Comparison of ENCODE assay signal across 8 cellular contexts in genomic region chr1:150268342-150268705, GRCh38. TPM values are rescaled to one million over a fixed set of nuclear protein-coding genes. Genes with fewer than 3 reads are reported as not detected.
A peak's percentile ranks its signal among the peaks of the same experiment; 100 is the strongest.
DNase-seq lines count a peak whose midpoint lies in the region; ATAC-seq and TF ChIP-seq lines count a peak whose summit lies in the region.

No MANE protein-coding gene starts in this region.

- no peaks in the 10 kb centered on the region; the same call in 1 of the 3 replicates for H3K9me3 Mint-ChIP-seq in GM23338
- H3K9me3 Mint-ChIP-seq in activated naive CD8-positive, alpha-beta T cell treated with anti-CD3 and anti-CD28 coated beads for 36 hours = no peaks in the 10 kb centered on the region

- H3K4me1 Mint-ChIP-seq in GM23338 = peaks cover 37% of the 10 kb centered on the region
- H3K4me1 Mint-ChIP-seq in activated naive CD8-positive, alpha-beta T cell treated with anti-CD3 and anti-CD28 coated beads for 36 hours = peaks cover 19% of the 10 kb centered on the region

- H4K20me1 ChIP-seq in GM23338 (replicated peaks; ENCODE audit: insufficient read depth) = no peaks in the 10 kb centered on the region

- H2AFZ ChIP-seq in GM23338 = no peak overlapping the region

- H3K4me3 Mint-ChIP-seq in GM23338 = peak overlapping the region; percentile 99
- peak overlapping the region; percentile 99 for H3K4me3 Mint-ChIP-seq in activated naive CD8-positive, alpha-beta T cell treated with anti-CD3 and anti-CD28 coated beads for 36 hours

- DNase-seq in CD1c-positive myeloid dendritic cell (ENCODE audit: extremely low spot score) = peak; percentile 50
- DNase-seq in GM23338 (ENCODE audit: low spot score) = no peak
- peak; percentile 24 to 65 (median 57) for DNase-seq in Peyer's patch
- DNase-seq in activated naive CD8-positive, alpha-beta T cell treated with anti-CD3 and anti-CD28 coated beads for 36 hours = peak; percentile 39
- no peak for DNase-seq in left ventricle myocardium inferior
- no peak for DNase-seq in sciatic nerve (ENCODE audit: low spot score)
- no peak for DNase-seq in SKM-1 (lab: John Stamatoyannopoulos, UW; ENCODE audit: unreplicated experiment)
- no peak for DNase-seq in superior temporal gyrus (ENCODE audit: extremely low spot score)

- no peak for TF ChIP-seq CTCF in GM23338 (conservative IDR thresholded peaks at IDR 0.05; ENCODE audit: low read depth in 2 of 2)
- TF ChIP-seq CTCF in Peyer's patch (IDR thresholded peaks at IDR 0.05) = no peak
- TF ChIP-seq CTCF in left ventricle myocardium inferior (IDR thresholded peaks at IDR 0.05; ENCODE audit: borderline replicate concordance) = no peak

- peak overlapping the region; percentile 97 for H3K27ac Mint-ChIP-seq in GM23338
- peak overlapping the region; percentile 99 for H3K27ac Mint-ChIP-seq in activated naive CD8-positive, alpha-beta T cell treated with anti-CD3 and anti-CD28 coated beads for 36 hours

- H3K4me1 ChIP-seq in GM23338 (ENCODE audit: insufficient read depth) (peaks cover 27% of the 10 kb centered on the region), Peyer's patch (peaks cover 0 to 26% (median 10%) of the 10 kb centered on the region in 4 donors), left ventricle myocardium inferior (peaks cover 52% of the 10 kb centered on the region)

- no peaks in the 10 kb centered on the region for H3K9me3 ChIP-seq in Peyer's patch
- no peaks in the 10 kb centered on the region for H3K9me3 ChIP-seq in left ventricle myocardium inferior (replicated peaks)

- peaks cover 40% of the 10 kb centered on the region for H3K27me3 Mint-ChIP-seq in GM23338 (ENCODE audit: insufficient read depth, low read depth, poor library complexity)
- no peaks in the 10 kb centered on the region for H3K27me3 Mint-ChIP-seq in activated naive CD8-positive, alpha-beta T cell treated with anti-CD3 and anti-CD28 coated beads for 36 hours

- H3K79me2 ChIP-seq in GM23338 (replicated peaks; ENCODE audit: insufficient read depth) = peaks cover 18% of the 10 kb centered on the region

- H3K36me3 Mint-ChIP-seq in GM23338 (ENCODE audit: low read depth) = peaks cover 46% of the 10 kb centered on the region
- peaks cover 25% of the 10 kb centered on the region for H3K36me3 Mint-ChIP-seq in activated naive CD8-positive, alpha-beta T cell treated with anti-CD3 and anti-CD28 coated beads for 36 hours

- peaks cover 19% of the 10 kb centered on the region; the same call in 1 of the 2 replicates for H3F3A ChIP-seq in GM23338 (replicated peaks; ENCODE audit: low read depth)

- peak; percentile 2; the same call in 2 of the 3 replicates for ATAC-seq in GM23338
- ATAC-seq in sciatic nerve = peak; percentile 56

- H3K9me2 ChIP-seq in GM23338 (ENCODE audit: insufficient read depth) = no peaks in the 10 kb centered on the region

- H3K27me3 ChIP-seq in GM23338 (ENCODE audit: insufficient read depth) = no peaks in the 10 kb centered on the region
- no peaks in the 10 kb centered on the region for H3K27me3 ChIP-seq in Peyer's patch
- H3K27me3 ChIP-seq in left ventricle myocardium inferior (ENCODE audit: low read depth) = no peaks in the 10 kb centered on the region

- peak overlapping the region; percentile 100 for H3K4me2 ChIP-seq in GM23338

- intact Hi-C loops in left ventricle myocardium inferior (cut with micrococcal nuclease) = no loop called here
- intact Hi-C loops in sciatic nerve (cut with DNase I) = no loop called here

- H3K36me3 ChIP-seq in GM23338 (ENCODE audit: insufficient read depth) = peaks cover 14% of the 10 kb centered on the region; the same call in 1 of the 2 replicates
- H3K36me3 ChIP-seq in Peyer's patch = peaks cover 0 to 33% (median 0%) of the 10 kb centered on the region in 3 donors
- H3K36me3 ChIP-seq in left ventricle myocardium inferior = peaks cover 36% of the 10 kb centered on the region

- H3K4me3 ChIP-seq in GM23338 (peak overlapping the region; percentile 87), Peyer's patch (peak overlapping the region; percentile 81 to 97 (median 87)), left ventricle myocardium inferior (peak overlapping the region; percentile 99)

- H3K27ac ChIP-seq in GM23338 (ENCODE audit: low read depth) (peak overlapping the region; percentile 51; the same call in 1 of the 2 replicates), Peyer's patch (peak overlapping the region; percentile 90 to 95 (median 92)), left ventricle myocardium inferior (replicated peaks) (peak overlapping the region; percentile 99)

- TF ChIP-seq POLR2A in Peyer's patch (IDR thresholded peaks at IDR 0.05) = no peak

TF ChIP-seq in GM23338, 12 proteins besides CTCF, POLR2A, EP300 and RAD21 (continues in another document):
- TF ChIP-seq REST (IDR thresholded peaks at IDR 0.05; ENCODE audit: unreplicated experiment) = no peak
- no peak for TF ChIP-seq ZNF331 (CRISPR knock-in tag; IDR thresholded peaks at IDR 0.05; ENCODE audit: low read depth)
- TF ChIP-seq POLR2AphosphoS5 (IDR thresholded peaks at IDR 0.05; ENCODE audit: low read depth) = no peak
- TF ChIP-seq NANOG (IDR thresholded peaks at IDR 0.05; ENCODE audit: borderline replicate concordance) = no peak
- TF ChIP-seq ETS1 (IDR thresholded peaks at IDR 0.05) = no peak
- no peak for TF ChIP-seq ZNF114 (CRISPR knock-in tag; IDR thresholded peaks at IDR 0.05)
- TF ChIP-seq STAT1 (IDR thresholded peaks at IDR 0.05; ENCODE audit: unreplicated experiment) = no peak
- no peak for TF ChIP-seq JUNB (IDR thresholded peaks at IDR 0.05; ENCODE audit: unreplicated experiment)
- no peak for TF ChIP-seq CREB1 (CRISPR knock-in tag; IDR thresholded peaks at IDR 0.05; ENCODE audit: low read depth)

RNA-seq across cellular contexts. Expression of gene APH1A, which starts 0.5 kb away (rescaled TPM):
- 82.7 and 85.3 TPM in 2 replicates for total RNA-seq in GM23338 (2014; rRNA removed; shearing (Covaris generic))
- polyA plus RNA-seq in GM23338 (2016; fragmentation: Nextera tagmentation; extraction: Ambion mirVana) = 16.5 and 17.7 TPM in 2 replicates
- 100 to 1,000 TPM in 2 of 4 donors, 10 to 100 TPM in 2; 78.4 to 106 (median 99.3) TPM for total RNA-seq in Peyer's patch
- total RNA-seq in activated naive CD8-positive, alpha-beta T cell treated with anti-CD3 and anti-CD28 coated beads for 36 hours = 100 to 1,000 TPM; 123 to 126 TPM
- 49.3 TPM for total RNA-seq in left ventricle myocardium inferior
- total RNA-seq in sciatic nerve = 87.4 TPM

RNA-seq across cellular contexts. Expression of gene C1orf54, which starts 4.3 kb away (rescaled TPM):
- total RNA-seq in GM23338 (2014; rRNA removed; shearing (Covaris generic)) = 6.6 and 18.5 TPM in 2 replicates
- 35.5 and 39.4 TPM in 2 replicates for polyA plus RNA-seq in GM23338 (2016; fragmentation: Nextera tagmentation; extraction: Ambion mirVana)
- 10 to 100 TPM in 1 of 4 donors, 1 to 10 TPM in 1, not detected in 2; 3.6 to 17.3 TPM for total RNA-seq in Peyer's patch
- under 1 TPM; 0.48 to 0.78 TPM for total RNA-seq in activated naive CD8-positive, alpha-beta T cell treated with anti-CD3 and anti-CD28 coated beads for 36 hours
- 9.0 TPM for total RNA-seq in left ventricle myocardium inferior
- total RNA-seq in sciatic nerve = 9.2 TPM

RNA-seq across cellular contexts. Expression of gene CA14, which starts 10.8 kb away (rescaled TPM):
- 41.3 and 42.9 TPM in 2 replicates for total RNA-seq in GM23338 (2014; rRNA removed; shearing (Covaris generic))
- 47.4 and 50.2 TPM in 2 replicates for polyA plus RNA-seq in GM23338 (2016; fragmentation: Nextera tagmentation; extraction: Ambion mirVana)
- not detected for total RNA-seq in Peyer's patch
- total RNA-seq in activated naive CD8-positive, alpha-beta T cell treated with anti-CD3 and anti-CD28 coated beads for 36 hours = not detected
- 3.1 TPM for total RNA-seq in left ventricle myocardium inferior
- total RNA-seq in sciatic nerve = 0.71 TPM

RNA-seq across cellular contexts. Expression of gene CIART, which starts 14.0 kb away (rescaled TPM):
- 6.6 and 9.3 TPM in 2 replicates for total RNA-seq in GM23338 (2014; rRNA removed; shearing (Covaris generic))
- polyA plus RNA-seq in GM23338 (2016; fragmentation: Nextera tagmentation; extraction: Ambion mirVana) = 16.4 and 16.6 TPM in 2 replicates
- 1 to 10 TPM; 1.7 to 5.7 (median 5.1) TPM for total RNA-seq in Peyer's patch
- 1 to 10 TPM; 4.9 to 5.2 TPM for total RNA-seq in activated naive CD8-positive, alpha-beta T cell treated with anti-CD3 and anti-CD28 coated beads for 36 hours
- 8.7 TPM for total RNA-seq in left ventricle myocardium inferior
- total RNA-seq in sciatic nerve = 5.7 TPM

RNA-seq across cellular contexts. Expression of gene MRPS21, which starts 25.3 kb away (rescaled TPM):
- total RNA-seq in GM23338 (2014; rRNA removed; shearing (Covaris generic)) = 51.2 and 51.7 TPM in 2 replicates
- 313 and 335 TPM in 2 replicates for polyA plus RNA-seq in GM23338 (2016; fragmentation: Nextera tagmentation; extraction: Ambion mirVana)
- total RNA-seq in Peyer's patch (10 to 100 TPM; 21.9 to 46.2 (median 32.5) TPM), left ventricle myocardium inferior (72.5 TPM), sciatic nerve (52.7 TPM)
- total RNA-seq in activated naive CD8-positive, alpha-beta T cell treated with anti-CD3 and anti-CD28 coated beads for 36 hours = 10 to 100 TPM; 93.0 to 93.4 TPM

Comparison
In these comparisons a context has a peak if more than half of its experiments do, and no peak if none do; other contexts are left out.
1. DNase-seq: peak in CD1c-positive myeloid dendritic cell (single experiment), Peyer's patch (3 of 3) and activated naive CD8-positive, alpha-beta T cell treated with anti-CD3 and anti-CD28 coated beads for 36 hours (single experiment); none in GM23338 (single experiment), left ventricle myocardium inferior (single experiment), sciatic nerve (single experiment), SKM-1 (single experiment) and superior temporal gyrus (single experiment).
2. RNA of gene CA14, which starts 10.8 kb away (total RNA-seq): 41.3 to 42.9 TPM in GM23338; 3.1 TPM in left ventricle myocardium inferior (single experiment), 0.71 TPM in sciatic nerve (single experiment), not detected in Peyer's patch and not detected in activated naive CD8-positive, alpha-beta T cell treated with anti-CD3 and anti-CD28 coated beads for 36 hours; every median in the first group is over 10 times any median in the second.
3. Peak in every context shown above with its lines, with median percentiles within 50 percentile points of each other: H3K27ac ChIP-seq and H3K4me3 ChIP-seq.